In the genomic region with DNA sequence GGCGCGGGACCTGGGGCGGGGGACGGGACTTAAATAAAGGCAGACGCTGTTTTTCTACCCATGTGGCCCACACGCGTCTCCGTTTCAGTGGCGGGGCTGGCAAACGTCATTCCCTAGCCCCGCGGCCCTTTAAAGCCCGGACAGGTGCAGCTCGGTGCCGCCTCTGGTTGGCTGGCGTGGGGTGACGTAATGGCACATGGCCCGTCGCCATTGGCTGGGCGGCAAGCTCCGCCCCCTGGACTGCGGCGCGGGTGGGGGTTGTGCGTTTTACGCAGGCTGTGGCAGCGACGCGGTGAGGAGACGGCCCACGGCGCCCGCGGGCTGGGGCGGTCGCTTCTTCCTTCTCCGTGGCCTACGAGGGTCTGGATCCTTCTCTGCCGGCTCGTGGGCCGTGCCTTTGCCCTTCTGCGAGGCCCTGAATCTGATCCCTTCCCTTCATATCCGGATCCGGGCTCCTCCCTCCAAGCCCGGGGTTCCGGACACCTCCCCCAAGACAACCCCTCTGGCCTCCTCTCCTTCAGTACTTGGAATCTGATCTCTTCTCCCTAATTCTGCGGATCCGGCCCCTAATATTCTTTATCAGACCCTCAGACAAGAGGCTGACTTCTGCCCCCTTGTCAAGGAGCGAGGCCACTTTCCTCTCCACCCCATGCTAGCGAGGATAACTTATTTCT, we compare ENCODE assay signal across 1 cellular context.
TF ChIP-seq lines count a peak whose summit lies in the region.

A gene with protein sequence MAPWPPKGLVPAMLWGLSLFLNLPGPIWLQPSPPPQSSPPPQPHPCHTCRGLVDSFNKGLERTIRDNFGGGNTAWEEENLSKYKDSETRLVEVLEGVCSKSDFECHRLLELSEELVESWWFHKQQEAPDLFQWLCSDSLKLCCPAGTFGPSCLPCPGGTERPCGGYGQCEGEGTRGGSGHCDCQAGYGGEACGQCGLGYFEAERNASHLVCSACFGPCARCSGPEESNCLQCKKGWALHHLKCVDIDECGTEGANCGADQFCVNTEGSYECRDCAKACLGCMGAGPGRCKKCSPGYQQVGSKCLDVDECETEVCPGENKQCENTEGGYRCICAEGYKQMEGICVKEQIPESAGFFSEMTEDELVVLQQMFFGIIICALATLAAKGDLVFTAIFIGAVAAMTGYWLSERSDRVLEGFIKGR (plus strand): TSS at position 274 of the 674 bp plus-strand sequence. CDS start 605 bp downstream, outside the sequence.

TF ChIP-seq in HEK293, 187 proteins besides CTCF, POLR2A, EP300 and RAD21 (continued from another document and continues in another):
- TF ChIP-seq, protein P1, sequence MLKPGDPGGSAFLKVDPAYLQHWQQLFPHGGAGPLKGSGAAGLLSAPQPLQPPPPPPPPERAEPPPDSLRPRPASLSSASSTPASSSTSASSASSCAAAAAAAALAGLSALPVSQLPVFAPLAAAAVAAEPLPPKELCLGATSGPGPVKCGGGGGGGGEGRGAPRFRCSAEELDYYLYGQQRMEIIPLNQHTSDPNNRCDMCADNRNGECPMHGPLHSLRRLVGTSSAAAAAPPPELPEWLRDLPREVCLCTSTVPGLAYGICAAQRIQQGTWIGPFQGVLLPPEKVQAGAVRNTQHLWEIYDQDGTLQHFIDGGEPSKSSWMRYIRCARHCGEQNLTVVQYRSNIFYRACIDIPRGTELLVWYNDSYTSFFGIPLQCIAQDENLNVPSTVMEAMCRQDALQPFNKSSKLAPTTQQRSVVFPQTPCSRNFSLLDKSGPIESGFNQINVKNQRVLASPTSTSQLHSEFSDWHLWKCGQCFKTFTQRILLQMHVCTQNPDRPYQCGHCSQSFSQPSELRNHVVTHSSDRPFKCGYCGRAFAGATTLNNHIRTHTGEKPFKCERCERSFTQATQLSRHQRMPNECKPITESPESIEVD (tag by site-specific recombination; IDR thresholded peaks at IDR 0.05) = no peak
- TF ChIP-seq ZNF530 (tag by site-specific recombination; IDR thresholded peaks at IDR 0.05; ENCODE audit: low read depth) (no peak), ZNF610 (tag by site-specific recombination; IDR thresholded peaks at IDR 0.05; ENCODE audit: borderline replicate concordance) (no peak), KLF8 (tag by site-specific recombination; IDR thresholded peaks at IDR 0.05) (no peak), ZNF155 (tag by site-specific recombination; IDR thresholded peaks at IDR 0.05) (no peak), ZNF701 (tag by site-specific recombination; IDR thresholded peaks at IDR 0.05) (no peak), ZBTB17 (tag by site-specific recombination; IDR thresholded peaks at IDR 0.05) (peak; percentile 40; the same call in 1 of the 2 replicates), ZNF302 (tag by site-specific recombination; IDR thresholded peaks at IDR 0.05; ENCODE audit: low read depth) (no peak), ZNF660 (tag by site-specific recombination; IDR thresholded peaks at IDR 0.05) (no peak), HOXD13 (CRISPR knock-in tag; IDR thresholded peaks at IDR 0.05; ENCODE audit: borderline replicate concordance) (no peak), ZNF664 (tag by site-specific recombination; IDR thresholded peaks at IDR 0.05) (no peak), ZBTB1 (tag by site-specific recombination; IDR thresholded peaks at IDR 0.05) (no peak), ZBTB8A (tag by site-specific recombination; IDR thresholded peaks at IDR 0.05) (no peak), RBAK (tag by site-specific recombination; IDR thresholded peaks at IDR 0.05) (no peak), ZNF157 (tag by site-specific recombination; IDR thresholded peaks at IDR 0.05) (no peak), ZBTB21 (tag by site-specific recombination; IDR thresholded peaks at IDR 0.05) (peak; percentile 48; the same call in 1 of the 2 replicates), ZNF623 (tag by site-specific recombination; IDR thresholded peaks at IDR 0.05) (no peak), SP7 (tag by site-specific recombination; IDR thresholded peaks at IDR 0.05) (no peak), BCL11B (tag by site-specific recombination; IDR thresholded peaks at IDR 0.05; ENCODE audit: low read depth) (no peak), ZNF239 (tag by site-specific recombination; IDR thresholded peaks at IDR 0.05) (no peak), ZNF114 (tag by site-specific recombination; IDR thresholded peaks at IDR 0.05) (no peak), OSR2 (tag by site-specific recombination; IDR thresholded peaks at IDR 0.05) (no peak), ZNF341 (tag by site-specific recombination; IDR thresholded peaks at IDR 0.05; ENCODE audit: low read depth) (peak; percentile 90), ZNF555 (tag by site-specific recombination; conservative IDR thresholded peaks at IDR 0.05) (no peak), ZFHX2 (tag by site-specific recombination; conservative IDR thresholded peaks at IDR 0.05) (peak; percentile 54), FEZF1 (tag by site-specific recombination; IDR thresholded peaks at IDR 0.05) (peak; percentile 79)
- TF ChIP-seq, protein P2, sequence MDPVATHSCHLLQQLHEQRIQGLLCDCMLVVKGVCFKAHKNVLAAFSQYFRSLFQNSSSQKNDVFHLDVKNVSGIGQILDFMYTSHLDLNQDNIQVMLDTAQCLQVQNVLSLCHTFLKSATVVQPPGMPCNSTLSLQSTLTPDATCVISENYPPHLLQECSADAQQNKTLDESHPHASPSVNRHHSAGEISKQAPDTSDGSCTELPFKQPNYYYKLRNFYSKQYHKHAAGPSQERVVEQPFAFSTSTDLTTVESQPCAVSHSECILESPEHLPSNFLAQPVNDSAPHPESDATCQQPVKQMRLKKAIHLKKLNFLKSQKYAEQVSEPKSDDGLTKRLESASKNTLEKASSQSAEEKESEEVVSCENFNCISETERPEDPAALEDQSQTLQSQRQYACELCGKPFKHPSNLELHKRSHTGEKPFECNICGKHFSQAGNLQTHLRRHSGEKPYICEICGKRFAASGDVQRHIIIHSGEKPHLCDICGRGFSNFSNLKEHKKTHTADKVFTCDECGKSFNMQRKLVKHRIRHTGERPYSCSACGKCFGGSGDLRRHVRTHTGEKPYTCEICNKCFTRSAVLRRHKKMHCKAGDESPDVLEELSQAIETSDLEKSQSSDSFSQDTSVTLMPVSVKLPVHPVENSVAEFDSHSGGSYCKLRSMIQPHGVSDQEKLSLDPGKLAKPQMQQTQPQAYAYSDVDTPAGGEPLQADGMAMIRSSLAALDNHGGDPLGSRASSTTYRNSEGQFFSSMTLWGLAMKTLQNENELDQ (tag by site-specific recombination; IDR thresholded peaks at IDR 0.05; ENCODE audit: low read depth) = no peak
- TF ChIP-seq, protein P3, sequence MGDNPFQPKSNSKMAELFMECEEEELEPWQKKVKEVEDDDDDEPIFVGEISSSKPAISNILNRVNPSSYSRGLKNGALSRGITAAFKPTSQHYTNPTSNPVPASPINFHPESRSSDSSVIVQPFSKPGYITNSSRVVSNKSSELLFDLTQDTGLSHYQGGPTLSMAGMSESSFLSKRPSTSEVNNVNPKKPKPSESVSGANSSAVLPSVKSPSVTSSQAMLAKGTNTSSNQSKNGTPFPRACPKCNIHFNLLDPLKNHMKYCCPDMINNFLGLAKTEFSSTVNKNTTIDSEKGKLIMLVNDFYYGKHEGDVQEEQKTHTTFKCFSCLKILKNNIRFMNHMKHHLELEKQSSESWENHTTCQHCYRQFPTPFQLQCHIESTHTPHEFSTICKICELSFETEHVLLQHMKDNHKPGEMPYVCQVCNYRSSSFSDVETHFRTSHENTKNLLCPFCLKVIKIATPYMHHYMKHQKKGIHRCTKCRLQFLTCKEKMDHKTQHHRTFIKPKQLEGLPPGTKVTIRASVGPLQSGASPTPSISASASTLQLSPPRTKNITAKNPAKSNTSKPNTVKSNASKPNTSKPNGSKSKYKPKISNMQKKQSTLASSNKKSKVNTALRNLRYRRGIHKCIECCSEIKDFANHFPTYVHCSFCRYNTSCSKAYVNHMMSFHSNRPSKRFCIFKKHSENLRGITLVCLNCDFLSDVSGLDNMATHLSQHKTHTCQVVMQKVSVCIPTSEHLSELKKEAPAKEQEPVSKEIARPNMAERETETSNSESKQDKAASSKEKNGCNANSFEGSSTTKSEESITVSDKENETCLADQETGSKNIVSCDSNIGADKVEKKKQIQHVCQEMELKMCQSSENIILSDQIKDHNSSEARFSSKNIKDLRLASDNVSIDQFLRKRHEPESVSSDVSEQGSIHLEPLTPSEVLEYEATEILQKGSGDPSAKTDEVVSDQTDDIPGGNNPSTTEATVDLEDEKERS (tag by site-specific recombination; IDR thresholded peaks at IDR 0.05) = no peak
- TF ChIP-seq, protein P4, sequence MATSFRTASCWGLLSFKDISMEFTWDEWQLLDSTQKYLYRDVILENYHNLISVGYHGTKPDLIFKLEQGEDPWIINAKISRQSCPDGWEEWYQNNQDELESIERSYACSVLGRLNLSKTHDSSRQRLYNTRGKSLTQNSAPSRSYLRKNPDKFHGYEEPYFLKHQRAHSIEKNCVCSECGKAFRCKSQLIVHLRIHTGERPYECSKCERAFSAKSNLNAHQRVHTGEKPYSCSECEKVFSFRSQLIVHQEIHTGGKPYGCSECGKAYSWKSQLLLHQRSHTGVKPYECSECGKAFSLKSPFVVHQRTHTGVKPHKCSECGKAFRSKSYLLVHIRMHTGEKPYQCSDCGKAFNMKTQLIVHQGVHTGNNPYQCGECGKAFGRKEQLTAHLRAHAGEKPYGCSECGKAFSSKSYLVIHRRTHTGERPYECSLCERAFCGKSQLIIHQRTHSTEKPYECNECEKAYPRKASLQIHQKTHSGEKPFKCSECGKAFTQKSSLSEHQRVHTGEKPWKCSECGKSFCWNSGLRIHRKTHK (tag by site-specific recombination; IDR thresholded peaks at IDR 0.05) = no peak
- TF ChIP-seq, protein P5, sequence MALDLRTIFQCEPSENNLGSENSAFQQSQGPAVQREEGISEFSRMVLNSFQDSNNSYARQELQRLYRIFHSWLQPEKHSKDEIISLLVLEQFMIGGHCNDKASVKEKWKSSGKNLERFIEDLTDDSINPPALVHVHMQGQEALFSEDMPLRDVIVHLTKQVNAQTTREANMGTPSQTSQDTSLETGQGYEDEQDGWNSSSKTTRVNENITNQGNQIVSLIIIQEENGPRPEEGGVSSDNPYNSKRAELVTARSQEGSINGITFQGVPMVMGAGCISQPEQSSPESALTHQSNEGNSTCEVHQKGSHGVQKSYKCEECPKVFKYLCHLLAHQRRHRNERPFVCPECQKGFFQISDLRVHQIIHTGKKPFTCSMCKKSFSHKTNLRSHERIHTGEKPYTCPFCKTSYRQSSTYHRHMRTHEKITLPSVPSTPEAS (tag by site-specific recombination; IDR thresholded peaks at IDR 0.05) = no peak
- TF ChIP-seq, protein P6, sequence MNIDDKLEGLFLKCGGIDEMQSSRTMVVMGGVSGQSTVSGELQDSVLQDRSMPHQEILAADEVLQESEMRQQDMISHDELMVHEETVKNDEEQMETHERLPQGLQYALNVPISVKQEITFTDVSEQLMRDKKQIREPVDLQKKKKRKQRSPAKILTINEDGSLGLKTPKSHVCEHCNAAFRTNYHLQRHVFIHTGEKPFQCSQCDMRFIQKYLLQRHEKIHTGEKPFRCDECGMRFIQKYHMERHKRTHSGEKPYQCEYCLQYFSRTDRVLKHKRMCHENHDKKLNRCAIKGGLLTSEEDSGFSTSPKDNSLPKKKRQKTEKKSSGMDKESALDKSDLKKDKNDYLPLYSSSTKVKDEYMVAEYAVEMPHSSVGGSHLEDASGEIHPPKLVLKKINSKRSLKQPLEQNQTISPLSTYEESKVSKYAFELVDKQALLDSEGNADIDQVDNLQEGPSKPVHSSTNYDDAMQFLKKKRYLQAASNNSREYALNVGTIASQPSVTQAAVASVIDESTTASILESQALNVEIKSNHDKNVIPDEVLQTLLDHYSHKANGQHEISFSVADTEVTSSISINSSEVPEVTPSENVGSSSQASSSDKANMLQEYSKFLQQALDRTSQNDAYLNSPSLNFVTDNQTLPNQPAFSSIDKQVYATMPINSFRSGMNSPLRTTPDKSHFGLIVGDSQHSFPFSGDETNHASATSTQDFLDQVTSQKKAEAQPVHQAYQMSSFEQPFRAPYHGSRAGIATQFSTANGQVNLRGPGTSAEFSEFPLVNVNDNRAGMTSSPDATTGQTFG (tag by site-specific recombination; IDR thresholded peaks at IDR 0.05; ENCODE audit: borderline replicate concordance) = no peak
- TF ChIP-seq, protein P7, sequence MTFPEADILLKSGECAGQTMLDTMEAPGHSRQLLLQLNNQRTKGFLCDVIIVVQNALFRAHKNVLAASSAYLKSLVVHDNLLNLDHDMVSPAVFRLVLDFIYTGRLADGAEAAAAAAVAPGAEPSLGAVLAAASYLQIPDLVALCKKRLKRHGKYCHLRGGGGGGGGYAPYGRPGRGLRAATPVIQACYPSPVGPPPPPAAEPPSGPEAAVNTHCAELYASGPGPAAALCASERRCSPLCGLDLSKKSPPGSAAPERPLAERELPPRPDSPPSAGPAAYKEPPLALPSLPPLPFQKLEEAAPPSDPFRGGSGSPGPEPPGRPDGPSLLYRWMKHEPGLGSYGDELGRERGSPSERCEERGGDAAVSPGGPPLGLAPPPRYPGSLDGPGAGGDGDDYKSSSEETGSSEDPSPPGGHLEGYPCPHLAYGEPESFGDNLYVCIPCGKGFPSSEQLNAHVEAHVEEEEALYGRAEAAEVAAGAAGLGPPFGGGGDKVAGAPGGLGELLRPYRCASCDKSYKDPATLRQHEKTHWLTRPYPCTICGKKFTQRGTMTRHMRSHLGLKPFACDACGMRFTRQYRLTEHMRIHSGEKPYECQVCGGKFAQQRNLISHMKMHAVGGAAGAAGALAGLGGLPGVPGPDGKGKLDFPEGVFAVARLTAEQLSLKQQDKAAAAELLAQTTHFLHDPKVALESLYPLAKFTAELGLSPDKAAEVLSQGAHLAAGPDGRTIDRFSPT (tag by site-specific recombination; IDR thresholded peaks at IDR 0.05) = no peak
- TF ChIP-seq, protein P8, sequence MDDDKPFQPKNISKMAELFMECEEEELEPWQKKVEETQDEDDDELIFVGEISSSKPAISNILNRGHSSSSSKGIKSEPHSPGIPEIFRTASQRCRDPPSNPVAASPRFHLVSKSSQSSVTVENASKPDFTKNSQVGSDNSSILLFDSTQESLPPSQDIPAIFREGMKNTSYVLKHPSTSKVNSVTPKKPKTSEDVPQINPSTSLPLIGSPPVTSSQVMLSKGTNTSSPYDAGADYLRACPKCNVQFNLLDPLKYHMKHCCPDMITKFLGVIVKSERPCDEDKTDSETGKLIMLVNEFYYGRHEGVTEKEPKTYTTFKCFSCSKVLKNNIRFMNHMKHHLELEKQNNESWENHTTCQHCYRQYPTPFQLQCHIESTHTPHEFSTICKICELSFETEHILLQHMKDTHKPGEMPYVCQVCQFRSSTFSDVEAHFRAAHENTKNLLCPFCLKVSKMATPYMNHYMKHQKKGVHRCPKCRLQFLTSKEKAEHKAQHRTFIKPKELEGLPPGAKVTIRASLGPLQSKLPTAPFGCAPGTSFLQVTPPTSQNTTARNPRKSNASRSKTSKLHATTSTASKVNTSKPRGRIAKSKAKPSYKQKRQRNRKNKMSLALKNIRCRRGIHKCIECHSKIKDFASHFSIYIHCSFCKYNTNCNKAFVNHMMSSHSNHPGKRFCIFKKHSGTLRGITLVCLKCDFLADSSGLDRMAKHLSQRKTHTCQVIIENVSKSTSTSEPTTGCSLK (tag by site-specific recombination; IDR thresholded peaks at IDR 0.05) = no peak
- TF ChIP-seq, protein P9, sequence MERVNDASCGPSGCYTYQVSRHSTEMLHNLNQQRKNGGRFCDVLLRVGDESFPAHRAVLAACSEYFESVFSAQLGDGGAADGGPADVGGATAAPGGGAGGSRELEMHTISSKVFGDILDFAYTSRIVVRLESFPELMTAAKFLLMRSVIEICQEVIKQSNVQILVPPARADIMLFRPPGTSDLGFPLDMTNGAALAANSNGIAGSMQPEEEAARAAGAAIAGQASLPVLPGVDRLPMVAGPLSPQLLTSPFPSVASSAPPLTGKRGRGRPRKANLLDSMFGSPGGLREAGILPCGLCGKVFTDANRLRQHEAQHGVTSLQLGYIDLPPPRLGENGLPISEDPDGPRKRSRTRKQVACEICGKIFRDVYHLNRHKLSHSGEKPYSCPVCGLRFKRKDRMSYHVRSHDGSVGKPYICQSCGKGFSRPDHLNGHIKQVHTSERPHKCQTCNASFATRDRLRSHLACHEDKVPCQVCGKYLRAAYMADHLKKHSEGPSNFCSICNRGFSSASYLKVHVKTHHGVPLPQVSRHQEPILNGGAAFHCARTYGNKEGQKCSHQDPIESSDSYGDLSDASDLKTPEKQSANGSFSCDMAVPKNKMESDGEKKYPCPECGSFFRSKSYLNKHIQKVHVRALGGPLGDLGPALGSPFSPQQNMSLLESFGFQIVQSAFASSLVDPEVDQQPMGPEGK (tag by site-specific recombination; IDR thresholded peaks at IDR 0.05) = peak; percentile 10; the same call in 1 of the 2 replicates
